Comparison of ENCODE assay signal across 20 cellular contexts in genomic region chr7:24336461-24336860, GRCh38. TPM values are rescaled to one million over a fixed set of nuclear protein-coding genes. Genes with fewer than 3 reads are reported as not detected.
DNase-seq lines count a peak whose midpoint lies in the region; FAIRE-seq lines count a peak whose summit lies in the region.
"Had no signal": no experiment of that assay in that cellular context is flagged by ENCODE, and none has a peak within 500 bp of the region (broad histone marks: within the 10 kb centered on the region; RNA-seq: fewer than 3 reads in every experiment).

No MANE protein-coding gene starts in this region.

- POLR2A ChIA-PET in activated CD4-positive, alpha-beta T cell treated with anti-CD3 and anti-CD28 coated beads, Interleukin-2, amount 10 ng/mL, durations not matched to agents 7 days and 5 days (lab: Charles Lee): no interaction called here
- POLR2A ChIA-PET in activated CD4-positive, alpha-beta memory T cell treated with anti-CD3 and anti-CD28 coated beads, Interleukin-2, amount 10 ng/mL, durations not matched to agents 7 days and 5 days (lab: Charles Lee): no interaction called here

- H3K9me3 Mint-ChIP-seq in activated CD4-positive, alpha-beta T cell treated with anti-CD3 and anti-CD28 coated beads, Interleukin-2, amount 10 ng/mL, durations not matched to agents 7 days and 5 days: peaks cover 8% of the 10 kb centered on the region
- no peaks in the 10 kb centered on the region for H3K9me3 Mint-ChIP-seq in activated CD4-positive, alpha-beta memory T cell treated with anti-CD3 and anti-CD28 coated beads, Interleukin-2, amount 10 ng/mL, durations not matched to agents 7 days and 5 days

- H3K4me1 Mint-ChIP-seq in activated CD4-positive, alpha-beta T cell treated with anti-CD3 and anti-CD28 coated beads, Interleukin-2, amount 10 ng/mL, durations not matched to agents 7 days and 5 days: no peaks in the 10 kb centered on the region
- H3K4me1 Mint-ChIP-seq in activated CD4-positive, alpha-beta memory T cell treated with anti-CD3 and anti-CD28 coated beads, Interleukin-2, amount 10 ng/mL, durations not matched to agents 7 days and 5 days: no peaks in the 10 kb centered on the region
- H3K4me1 Mint-ChIP-seq: activated B cell treated with CpG ODN at 0.5 μM for 24 hours; CD4-positive, CD25-positive, alpha-beta regulatory T cell had no signal

- H3K4me3 Mint-ChIP-seq in activated CD4-positive, alpha-beta T cell treated with anti-CD3 and anti-CD28 coated beads, Interleukin-2, amount 10 ng/mL, durations not matched to agents 7 days and 5 days: no peak overlapping the region
- no peak overlapping the region for H3K4me3 Mint-ChIP-seq in activated CD4-positive, alpha-beta memory T cell treated with anti-CD3 and anti-CD28 coated beads, Interleukin-2, amount 10 ng/mL, durations not matched to agents 7 days and 5 days
- H3K4me3 Mint-ChIP-seq: activated B cell treated with CpG ODN at 0.5 μM for 24 hours; CD4-positive, CD25-positive, alpha-beta regulatory T cell had no signal

- H3K27ac Mint-ChIP-seq in activated CD4-positive, alpha-beta T cell treated with anti-CD3 and anti-CD28 coated beads, Interleukin-2, amount 10 ng/mL, durations not matched to agents 7 days and 5 days: no peak overlapping the region
- no peak overlapping the region for H3K27ac Mint-ChIP-seq in activated CD4-positive, alpha-beta memory T cell treated with anti-CD3 and anti-CD28 coated beads, Interleukin-2, amount 10 ng/mL, durations not matched to agents 7 days and 5 days
- H3K27ac Mint-ChIP-seq: activated B cell treated with CpG ODN at 0.5 μM for 24 hours; CD4-positive, CD25-positive, alpha-beta regulatory T cell had no signal

- no peaks in the 10 kb centered on the region for H3K36me3 Mint-ChIP-seq in activated CD4-positive, alpha-beta T cell treated with anti-CD3 and anti-CD28 coated beads, Interleukin-2, amount 10 ng/mL, durations not matched to agents 7 days and 5 days (ENCODE audit: low read depth)
- no peaks in the 10 kb centered on the region for H3K36me3 Mint-ChIP-seq in activated CD4-positive, alpha-beta memory T cell treated with anti-CD3 and anti-CD28 coated beads, Interleukin-2, amount 10 ng/mL, durations not matched to agents 7 days and 5 days (ENCODE audit: low read depth)
- H3K36me3 Mint-ChIP-seq: CD4-positive, CD25-positive, alpha-beta regulatory T cell had no signal

- DNase-seq in activated CD4-positive, alpha-beta T cell treated with anti-CD3 and anti-CD28 coated beads for 48 hours: peak; percentile 54
- DNase-seq in activated CD4-positive, alpha-beta T cell treated with anti-CD3 and anti-CD28 coated beads, Interleukin-2, amount 10 ng/mL, durations not matched to agents 7 days and 5 days: no peak
- peak; percentile 29 for DNase-seq in HTR-8/SVneo (ENCODE audit: insufficient read length, low spot score)
- DNase-seq in activated CD4-positive, alpha-beta memory T cell treated with anti-CD3 and anti-CD28 coated beads, Interleukin-2, amount 10 ng/mL, durations not matched to agents 7 days and 5 days: peak; percentile 18
- DNase-seq in left kidney (ENCODE audit: low read depth, low spot score): peak; percentile 70
- no peak for DNase-seq in KG1 (lab: John Stamatoyannopoulos, UW)
- DNase-seq in amygdala (lab: John Stamatoyannopoulos, UW): no peak
- no peak for DNase-seq in NCI-H526 (lab: John Stamatoyannopoulos, UW)
- DNase-seq: activated B cell treated with CpG ODN at 0.5 μM for 24 hours; amniotic stem cell; CD4-positive, CD25-positive, alpha-beta regulatory T cell; cortex of kidney; erythroblast; glutamatergic neuron; kidney glomerular epithelial cell; NCI-H187; NCI-H774; pancreas; small intestine had no signal

- CTCF ChIA-PET in activated CD4-positive, alpha-beta T cell treated with anti-CD3 and anti-CD28 coated beads, Interleukin-2, amount 10 ng/mL, durations not matched to agents 7 days and 5 days (lab: Charles Lee): no interaction called here
- CTCF ChIA-PET in activated CD4-positive, alpha-beta memory T cell treated with anti-CD3 and anti-CD28 coated beads, Interleukin-2, amount 10 ng/mL, durations not matched to agents 7 days and 5 days (lab: Charles Lee): no interaction called here

- FAIRE-seq in HTR-8/SVneo (lab: Jason Lieb, UNC): peak; percentile 31
- FAIRE-seq: GM12891, pancreas, small intestine had no signal

- H3K27me3 Mint-ChIP-seq in activated CD4-positive, alpha-beta T cell treated with anti-CD3 and anti-CD28 coated beads, Interleukin-2, amount 10 ng/mL, durations not matched to agents 7 days and 5 days: peaks cover 3% of the 10 kb centered on the region
- peaks cover 14% of the 10 kb centered on the region for H3K27me3 Mint-ChIP-seq in activated CD4-positive, alpha-beta memory T cell treated with anti-CD3 and anti-CD28 coated beads, Interleukin-2, amount 10 ng/mL, durations not matched to agents 7 days and 5 days

RNA-seq across cellular contexts. Expression of gene NPY, which starts 52.5 kb away (rescaled TPM):
- not detected for total RNA-seq in activated CD4-positive, alpha-beta T cell treated with anti-CD3 and anti-CD28 coated beads, Interleukin-2, amount 10 ng/mL, durations not matched to agents 7 days and 5 days
- not detected for total RNA-seq in activated CD4-positive, alpha-beta memory T cell treated with anti-CD3 and anti-CD28 coated beads, Interleukin-2, amount 10 ng/mL, durations not matched to agents 7 days and 5 days
- total RNA-seq: activated B cell treated with CpG ODN at 0.5 μM for 24 hours; CD4-positive, CD25-positive, alpha-beta regulatory T cell had no signal

Comparison
In these comparisons a context has a peak if more than half of its experiments do, and no peak if none do; other contexts are left out.
1. DNase-seq: peak in activated CD4-positive, alpha-beta T cell treated with anti-CD3 and anti-CD28 coated beads for 48 hours (single experiment), HTR-8/SVneo (single experiment), activated CD4-positive, alpha-beta memory T cell treated with anti-CD3 and anti-CD28 coated beads, Interleukin-2, amount 10 ng/mL, durations not matched to agents 7 days and 5 days (single experiment) and left kidney (single experiment); none in activated CD4-positive, alpha-beta T cell treated with anti-CD3 and anti-CD28 coated beads, Interleukin-2, amount 10 ng/mL, durations not matched to agents 7 days and 5 days (single experiment), KG1 (single experiment), amygdala (0 of 56) and NCI-H526 (0 of 2).